Comparison of ENCODE assay signal across 17 cellular contexts in the genomic region with DNA sequence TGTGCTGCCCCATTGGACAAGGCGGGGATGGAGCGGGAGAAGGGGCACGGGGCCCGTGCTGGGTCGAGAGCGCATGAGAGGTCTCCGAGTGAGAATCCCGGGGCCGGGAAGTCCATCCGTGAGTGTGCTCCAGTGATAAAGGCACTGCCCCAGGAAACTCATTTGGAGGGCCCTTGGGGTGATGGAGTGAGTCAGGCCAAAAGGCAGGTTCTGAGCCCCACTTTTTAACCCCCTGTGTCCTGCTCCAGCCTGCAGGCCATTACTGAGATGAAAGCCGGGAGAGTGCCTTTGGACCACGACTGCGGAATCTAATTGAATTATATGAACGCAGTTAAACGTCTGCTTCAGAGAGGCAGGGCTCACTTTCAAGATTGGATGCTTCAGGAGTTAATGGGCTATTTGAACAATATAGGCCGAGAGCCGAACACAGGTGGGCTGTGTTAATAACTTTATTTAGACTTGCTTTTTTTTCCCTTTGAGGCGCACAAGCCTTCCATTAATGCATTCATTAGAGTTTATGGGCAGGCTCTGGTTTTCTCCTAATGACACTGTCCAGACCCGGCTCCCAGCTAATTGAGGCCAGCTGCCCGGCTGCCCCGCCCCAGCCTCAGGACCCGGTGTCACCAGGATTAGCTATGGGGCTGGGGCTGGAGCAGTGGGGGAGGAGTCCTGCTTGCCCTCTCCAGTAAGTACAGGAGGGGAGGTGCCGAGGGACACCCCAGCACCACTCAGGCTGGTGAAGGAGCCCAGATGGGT.
A peak's percentile ranks its signal among the peaks of the same experiment; 100 is the strongest.
DNase-seq lines count a peak whose midpoint lies in the region; ATAC-seq and TF ChIP-seq lines count a peak whose summit lies in the region.
"Had no signal": no experiment of that assay in that cellular context is flagged by ENCODE, and none has a peak within 500 bp of the region (broad histone marks: within the 10 kb centered on the region; RNA-seq: fewer than 3 reads in every experiment).

No MANE protein-coding gene starts in this region.

- no peak overlapping the region for H3K27ac ChIP-seq in sigmoid colon
- H3K27ac ChIP-seq: ascending aorta, coronary artery, right lobe of liver, uterus had no signal

- ATAC-seq in T-helper 17 cell (no peak), Right ventricle myocardium superior (ENCODE audit: poor library complexity) (no peak)
- no peak for ATAC-seq in stimulated activated memory B cell treated with anti-CD40 and anti-IgM and Interleukin-4, amounts not matched to agents 10 μg/mL and 1 μg/mL and 100 μg/mL, for 72 hours
- ATAC-seq: K562 had no signal

- no peak overlapping the region for H3K4me3 Mint-ChIP-seq in T-helper 17 cell
- H3K4me3 Mint-ChIP-seq in stimulated activated memory B cell treated with anti-CD40 and anti-IgM and Interleukin-4, amounts not matched to agents 10 μg/mL and 1 μg/mL and 100 μg/mL, for 72 hours: peak overlapping the region; percentile 71

- H3K9me3 ChIP-seq in T-helper 17 cell (ENCODE audit: control insufficient read depth, low read length, poor library complexity, severe bottlenecking): no peaks in the 10 kb centered on the region
- no peaks in the 10 kb centered on the region for H3K9me3 ChIP-seq in sigmoid colon
- H3K9me3 ChIP-seq: ascending aorta, right lobe of liver, uterus had no signal

- H3K27me3 ChIP-seq in sigmoid colon: peaks cover 0 to 74% (median 30%) of the 10 kb centered on the region in 3 donors
- H3K27me3 ChIP-seq: ascending aorta, right lobe of liver had no signal

- H3K9me3 Mint-ChIP-seq in stimulated activated memory B cell treated with anti-CD40 and anti-IgM and Interleukin-4, amounts not matched to agents 10 μg/mL and 1 μg/mL and 100 μg/mL, for 72 hours: no peaks in the 10 kb centered on the region
- H3K9me3 Mint-ChIP-seq: nephron progenitor cell had no signal

- intact Hi-C loops in sigmoid colon (cut with DNase I): no loop called here
- intact Hi-C loops in Right ventricle myocardium superior (cut with DNase I): no loop called here

- TF ChIP-seq CTCF in sigmoid colon (IDR thresholded peaks at IDR 0.05): no peak

- DNase-seq in NCI-H526 treated with DMSO at 0.1 percent for 48 hours (lab: John Stamatoyannopoulos, UW): peak; percentile 46
- DNase-seq in NCI-H526 (lab: John Stamatoyannopoulos, UW): no peak
- no peak for DNase-seq in T-helper 17 cell
- peak; percentile 73 for DNase-seq in iPS-NIHi11 (ENCODE audit: low spot score)
- DNase-seq in sigmoid colon: no peak
- DNase-seq in Right ventricle myocardium superior: no peak
- DNase-seq in HT-29 (ENCODE audit: low spot score): no peak
- DNase-seq: NCI-H510A; nephron progenitor cell; stimulated activated naive CD4-positive, alpha-beta T cell treated with Interleukin-2 at 50 U/mL for 16 hours; uterus had no signal

- no peak overlapping the region for H3K4me3 ChIP-seq in sigmoid colon
- H3K4me3 ChIP-seq: ascending aorta, coronary artery, K562, lung, right lobe of liver, uterus had no signal

- peak overlapping the region; percentile 43 for H3K27ac Mint-ChIP-seq in T-helper 17 cell
- peak overlapping the region; percentile 95 for H3K27ac Mint-ChIP-seq in stimulated activated memory B cell treated with anti-CD40 and anti-IgM and Interleukin-4, amounts not matched to agents 10 μg/mL and 1 μg/mL and 100 μg/mL, for 72 hours

- no peak for TF ChIP-seq POLR2A in sigmoid colon (IDR thresholded peaks at IDR 0.05)

- peaks cover 0 to 12% (median 3%) of the 10 kb centered on the region in 4 donors for H3K4me1 ChIP-seq in sigmoid colon
- H3K4me1 ChIP-seq: ascending aorta, right lobe of liver, uterus had no signal

- no peaks in the 10 kb centered on the region for H3K36me3 ChIP-seq in sigmoid colon
- H3K36me3 ChIP-seq: ascending aorta, right lobe of liver, uterus had no signal

- peaks cover 4% of the 10 kb centered on the region for H3K4me1 Mint-ChIP-seq in T-helper 17 cell
- peaks cover 54% of the 10 kb centered on the region for H3K4me1 Mint-ChIP-seq in stimulated activated memory B cell treated with anti-CD40 and anti-IgM and Interleukin-4, amounts not matched to agents 10 μg/mL and 1 μg/mL and 100 μg/mL, for 72 hours

- no peak for TF ChIP-seq EP300 in sigmoid colon (IDR thresholded peaks at IDR 0.05)

- H3K36me3 Mint-ChIP-seq in T-helper 17 cell (ENCODE audit: low read depth): peaks cover 3% of the 10 kb centered on the region
- H3K36me3 Mint-ChIP-seq in stimulated activated memory B cell treated with anti-CD40 and anti-IgM and Interleukin-4, amounts not matched to agents 10 μg/mL and 1 μg/mL and 100 μg/mL, for 72 hours: no peaks in the 10 kb centered on the region

- 59 to 65% methylated on average over 23 of the region's 23 CpGs for WGBS in sigmoid colon, 2 donors

- H3K27me3 Mint-ChIP-seq in T-helper 17 cell: peaks cover 54% of the 10 kb centered on the region
- no peaks in the 10 kb centered on the region for H3K27me3 Mint-ChIP-seq in stimulated activated memory B cell treated with anti-CD40 and anti-IgM and Interleukin-4, amounts not matched to agents 10 μg/mL and 1 μg/mL and 100 μg/mL, for 72 hours

Comparison
In these comparisons a context has a peak if more than half of its experiments do, and no peak if none do; other contexts are left out.
1. DNase-seq: peak in NCI-H526 treated with DMSO at 0.1 percent for 48 hours (single experiment) and iPS-NIHi11 (single experiment); none in NCI-H526 (0 of 2), T-helper 17 cell (0 of 3), sigmoid colon (single experiment), Right ventricle myocardium superior (single experiment) and HT-29 (single experiment).